In the genomic region with DNA sequence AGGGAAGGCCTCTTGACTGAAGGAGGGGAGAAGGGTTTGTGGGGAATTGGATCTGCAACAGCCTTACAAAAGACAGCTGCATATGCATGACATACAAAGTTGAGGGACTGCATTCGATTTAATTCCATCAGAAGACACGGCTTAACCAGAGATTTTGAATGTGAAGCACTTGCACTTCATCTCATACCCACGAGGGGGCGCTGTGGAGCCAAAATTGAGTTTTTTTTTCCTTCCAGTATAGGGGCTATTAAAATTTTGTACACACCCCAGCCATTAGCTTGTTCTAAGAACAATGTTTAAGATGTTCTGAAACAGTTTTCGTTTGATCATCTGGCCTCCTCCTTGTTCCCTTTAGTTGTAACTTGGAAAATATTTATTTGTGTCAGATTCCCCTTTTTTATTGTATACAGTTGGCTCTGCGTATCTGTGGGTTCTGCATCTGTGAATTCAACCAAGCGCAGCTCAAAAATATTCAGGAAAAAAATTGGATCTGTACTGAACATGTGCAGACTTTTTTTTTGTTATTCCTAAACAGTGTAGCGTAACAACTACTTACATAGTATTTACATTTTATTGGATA, we compare ENCODE assay signal across 8 cellular contexts. TPM values are rescaled to one million over a fixed set of nuclear protein-coding genes. Genes with fewer than 3 reads are reported as not detected.
DNase-seq lines count a peak whose midpoint lies in the region; ATAC-seq and TF ChIP-seq lines count a peak whose summit lies in the region.

No MANE protein-coding gene starts in this region.

- H3K36me3 Mint-ChIP-seq in chondrocyte (ENCODE audit: low read depth): peaks cover 8% of the 10 kb centered on the region

- peak overlapping the region; percentile 76 for H3K4me3 Mint-ChIP-seq in chondrocyte (ENCODE audit: unreplicated experiment)

- H3K9me3 Mint-ChIP-seq in chondrocyte (ENCODE audit: low read depth): no peaks in the 10 kb centered on the region

- TF ChIP-seq CTCF in chondrocyte (IDR thresholded peaks at IDR 0.05): peak; percentile 99

- H3K27ac Mint-ChIP-seq in chondrocyte (ENCODE audit: unreplicated experiment): peak overlapping the region; percentile 95

- H3K27me3 Mint-ChIP-seq in chondrocyte (ENCODE audit: low read depth): no peaks in the 10 kb centered on the region

- H3K4me1 Mint-ChIP-seq in chondrocyte (ENCODE audit: low read depth): peaks cover 32% of the 10 kb centered on the region

- no peak for ATAC-seq in GM21447 (IDR thresholded peaks at IDR 0.05; ENCODE audit: unreplicated experiment)

- DNase-seq in NK-92 treated with Interleukin-12 subunit alpha and Interleukin-12 subunit beta, amount 100 ng/mL, for 24 hours (lab: John Stamatoyannopoulos, UW): peak; percentile 33
- DNase-seq in NK-92 (lab: John Stamatoyannopoulos, UW; ENCODE audit: unreplicated experiment): no peak
- DNase-seq in NCI-H2171 (lab: John Stamatoyannopoulos, UW): peak; percentile 17
- DNase-seq in activated CD4-positive, CD25-positive, alpha-beta regulatory T cell treated with anti-CD3 and anti-CD28 coated beads, Interleukin-2, amount 50 U/mL, for 72 hours: peak; percentile 77
- no peak for DNase-seq in chondrocyte (ENCODE audit: low spot score)
- DNase-seq in left kidney (ENCODE audit: low read depth, low spot score): peak; percentile 77
- DNase-seq in stimulated activated CD4-positive, alpha-beta T cell treated with anti-CD3 and anti-CD28 coated beads, Interleukin-2, amount 100 ng/mL, for 4 hours (ENCODE audit: low read depth): peak; percentile 56

RNA-seq across cellular contexts. Expression of gene SUDS3, which starts 1.6 kb away (rescaled TPM):
- total RNA-seq in chondrocyte: 22.6 to 27.8 TPM (median 23.4 TPM) in 3 replicates

RNA-seq across cellular contexts. Expression of gene TAOK3, which starts 5.3 kb away (rescaled TPM):
- total RNA-seq in chondrocyte: 18.3 to 31.3 TPM (median 19.9 TPM) in 3 replicates

Comparison
In these comparisons a context has a peak if more than half of its experiments do, and no peak if none do; other contexts are left out.
1. DNase-seq: peak in NK-92 treated with Interleukin-12 subunit alpha and Interleukin-12 subunit beta, amount 100 ng/mL, for 24 hours (single experiment), NCI-H2171 (single experiment), activated CD4-positive, CD25-positive, alpha-beta regulatory T cell treated with anti-CD3 and anti-CD28 coated beads, Interleukin-2, amount 50 U/mL, for 72 hours (single experiment), left kidney (single experiment) and stimulated activated CD4-positive, alpha-beta T cell treated with anti-CD3 and anti-CD28 coated beads, Interleukin-2, amount 100 ng/mL, for 4 hours (single experiment); none in NK-92 (single experiment) and chondrocyte (single experiment).